Comparison of ENCODE assay signal across 1 cellular context in genomic region chr17:47924785-47925676, GRCh38.
TF ChIP-seq lines count a peak whose summit lies in the region.

No MANE protein-coding gene starts in this region.

TF ChIP-seq in A549, 52 proteins besides CTCF, POLR2A, EP300 and RAD21:
- no peak for TF ChIP-seq HES2 (IDR thresholded peaks at IDR 0.05)
- TF ChIP-seq GATA3 (IDR thresholded peaks at IDR 0.05; ENCODE audit: borderline replicate concordance), result no peak
- no peak for TF ChIP-seq ESRRA (IDR thresholded peaks at IDR 0.05; ENCODE audit: borderline replicate concordance, low read length)
- TF ChIP-seq TFCP2L1 (CRISPR knock-in tag; IDR thresholded peaks at IDR 0.05), result no peak
- TF ChIP-seq JUNB (IDR thresholded peaks at IDR 0.05), result no peak
- TF ChIP-seq ZC3H11A (IDR thresholded peaks at IDR 0.05), result no peak
- TF ChIP-seq E2F6 (IDR thresholded peaks at IDR 0.05; ENCODE audit: borderline replicate concordance, low read depth), result no peak
- no peak for TF ChIP-seq FOSB (CRISPR knock-in tag; IDR thresholded peaks at IDR 0.05)
- TF ChIP-seq SMC3 (IDR thresholded peaks at IDR 0.05), result no peak
- TF ChIP-seq ATOH8 (CRISPR knock-in tag; IDR thresholded peaks at IDR 0.05; ENCODE audit: low read depth), result no peak
TF ChIP-seq in A549: peak in this region for 0.
